ENCODE assay signal across 35 cellular contexts in genomic region chr4:75733369-75733768, GRCh38. TPM values are rescaled to one million over a fixed set of nuclear protein-coding genes. Genes with fewer than 3 reads are reported as not detected.
DNase-seq lines count a peak whose midpoint lies in the region; ATAC-seq, FAIRE-seq and TF ChIP-seq lines count a peak whose summit lies in the region.
"Had no signal": no experiment of that assay in that cellular context is flagged by ENCODE, and none has a peak within 500 bp of the region (broad histone marks: within the 10 kb centered on the region; RNA-seq: fewer than 3 reads in every experiment).

No MANE protein-coding gene starts in this region.

- no peak overlapping the region for H2BK15ac ChIP-seq in IMR-90 (ENCODE audit: low read depth, low read length)

- H2BK20ac ChIP-seq in IMR-90 (ENCODE audit: low read depth, low read length) = no peak overlapping the region

- intact Hi-C loops in IMR-90 (cut with micrococcal nuclease) = no loop called here
- intact Hi-C loops in GM12878 (cut with micrococcal nuclease; ENCODE audit: unreplicated experiment) = no loop called here

- no peak overlapping the region for H3K27ac ChIP-seq in IMR-90 (ENCODE audit: insufficient read depth, low read length)
- H3K27ac ChIP-seq in GM12878 (ENCODE audit: control insufficient read depth, insufficient read depth) = no peak overlapping the region
- no peak overlapping the region for H3K27ac ChIP-seq in MM.1S (ENCODE audit: low read length)
- H3K27ac ChIP-seq: BLaER1, lower lobe of right lung, PC-9, psoas muscle, thyroid gland, uterus had no signal

- H3K36me3 ChIP-seq in IMR-90 (ENCODE audit: control insufficient read depth, insufficient read depth, low read length) = peaks cover 3% of the 10 kb centered on the region
- no peaks in the 10 kb centered on the region; a peak in 1 of 4 replicates for H3K36me3 ChIP-seq in GM12878 (ENCODE audit: control insufficient read depth in 2 of 2, insufficient read depth in 2 of 2, low read length in 1 of 2)
- H3K36me3 ChIP-seq in MM.1S (replicated peaks; ENCODE audit: insufficient read depth, low read length) = no peaks in the 10 kb centered on the region
- H3K36me3 ChIP-seq in BE2C = no peaks in the 10 kb centered on the region
- H3K36me3 ChIP-seq: lower lobe of right lung, thyroid gland, uterus had no signal

- H3K4me3 ChIP-seq in IMR-90 (ENCODE audit: insufficient read depth, low read depth, low read length) = no peak overlapping the region
- no peak overlapping the region for H3K4me3 ChIP-seq in GM12878
- H3K4me3 ChIP-seq in MM.1S (ENCODE audit: low read length) = no peak overlapping the region
- no peak overlapping the region for H3K4me3 ChIP-seq in BE2C (ENCODE audit: low read depth, low read length)
- H3K4me3 ChIP-seq: BLaER1, lower lobe of right lung, PC-9, psoas muscle, thyroid gland, uterus had no signal

- no peak overlapping the region for H3K14ac ChIP-seq in IMR-90 (replicated peaks; ENCODE audit: low read depth, low read length)

- TF ChIP-seq RAD21 in IMR-90 (IDR thresholded peaks at IDR 0.05; ENCODE audit: low read length) = no peak
- TF ChIP-seq RAD21 in GM12878 (IDR thresholded peaks at IDR 0.05; ENCODE audit: insufficient read depth, low read depth, low read length) = no peak

- TF ChIP-seq POLR2A in IMR-90 (IDR thresholded peaks at IDR 0.05; ENCODE audit: low read depth, low read length) (no peak), GM12878 (IDR thresholded peaks at IDR 0.05; ENCODE audit: low read depth, low read length) (no peak)

- no peak overlapping the region for H4K8ac ChIP-seq in IMR-90 (ENCODE audit: low read depth in 2 of 2, low read length in 2 of 2)

- no peak overlapping the region for H2AK5ac ChIP-seq in IMR-90 (ENCODE audit: low read depth, low read length)

- TF ChIP-seq CTCF in IMR-90 (conservative IDR thresholded peaks at IDR 0.05; ENCODE audit: low read depth, low read length) (no peak), GM12878 (IDR thresholded peaks at IDR 0.05 in 2 of 3, conservative IDR thresholded peaks at IDR 0.05 in 1 of 3; ENCODE audit: control insufficient read depth in 2 of 3, extremely low read depth in 1 of 3, insufficient read depth in 1 of 3, low read depth in 3 of 3, low read length in 3 of 3) (no peak), MM.1S (IDR thresholded peaks at IDR 0.05; ENCODE audit: low read length) (no peak), BE2C (IDR thresholded peaks at IDR 0.05; ENCODE audit: low read depth, low read length) (no peak)

- TF ChIP-seq EP300 in GM12878 (IDR thresholded peaks at IDR 0.05; ENCODE audit: borderline replicate concordance in 1 of 2, control insufficient read depth in 1 of 2, low read depth in 2 of 2, low read length in 2 of 2) = no peak

- H3F3A ChIP-seq in MM.1S (ENCODE audit: insufficient read depth, low read length) = no peaks in the 10 kb centered on the region

- dilution Hi-C loops in IMR-90 (cut with HindIII; ENCODE audit: low sequenced_read_pairs, unreplicated experiment) = no loop called here

- H4K20me1 ChIP-seq in IMR-90 (ENCODE audit: insufficient read depth, low read length) (peaks cover 35% of the 10 kb centered on the region), GM12878 (ENCODE audit: control insufficient read depth, insufficient read depth) (no peaks in the 10 kb centered on the region), MM.1S (ENCODE audit: insufficient read depth, low read length) (no peaks in the 10 kb centered on the region)

- no peak overlapping the region for H4K91ac ChIP-seq in IMR-90 (ENCODE audit: insufficient read depth, low read depth, low read length)

- ATAC-seq in IMR-90 (ENCODE audit: low read depth) = peak; percentile 21; the same call in 1 of the 2 replicates
- no peak for ATAC-seq in GM12878
- ATAC-seq in GM18519 (IDR thresholded peaks at IDR 0.05; ENCODE audit: low FRiP score, unreplicated experiment) = no peak
- ATAC-seq: activated CD4-positive, CD25-positive, alpha-beta regulatory T cell treated with anti-CD3 and anti-CD28 coated beads, Interleukin-2, amount 50 U/mL, for 24 hours; activated T-cell treated with anti-CD3 and anti-CD28 coated beads, Interleukin-2, amount 50 U/mL, for 72 hours; lower lobe of right lung; naive thymus-derived CD4-positive, alpha-beta T cell; psoas muscle; Right ventricle myocardium inferior; sciatic nerve; SK-N-SH treated with all-trans-retinoic acid at 6 μM for 48 hours had no signal

- no peak overlapping the region for H3K18ac ChIP-seq in IMR-90 (ENCODE audit: low read depth, low read length)

- no peaks in the 10 kb centered on the region for H3K27me3 ChIP-seq in IMR-90 (ENCODE audit: control insufficient read depth, insufficient read depth, low read length)
- no peaks in the 10 kb centered on the region for H3K27me3 ChIP-seq in GM12878 (replicated peaks in 1 of 2; ENCODE audit: control insufficient read depth in 2 of 2, insufficient read depth in 2 of 2, low read length in 1 of 2)
- no peaks in the 10 kb centered on the region for H3K27me3 ChIP-seq in MM.1S (replicated peaks; ENCODE audit: insufficient read depth, low read length)
- no peaks in the 10 kb centered on the region for H3K27me3 ChIP-seq in BE2C
- H3K27me3 ChIP-seq: BLaER1, thyroid gland, uterus had no signal

- H3K9me2 ChIP-seq in MM.1S (replicated peaks; ENCODE audit: insufficient read depth, low read length) = no peaks in the 10 kb centered on the region

- H3K9me3 ChIP-seq in IMR-90 (ENCODE audit: control insufficient read depth, insufficient read depth, low read length) (no peaks in the 10 kb centered on the region), GM12878 (replicated peaks; ENCODE audit: control insufficient read depth, insufficient read depth, low read length) (peaks cover 6% of the 10 kb centered on the region), MM.1S (replicated peaks; ENCODE audit: insufficient read depth, low read length) (no peaks in the 10 kb centered on the region), BE2C (no peaks in the 10 kb centered on the region)
- H3K9me3 ChIP-seq: lower lobe of right lung, psoas muscle, thyroid gland, uterus had no signal

- POLR2A ChIA-PET in IMR-90 (lab: Charles Lee; ENCODE audit: unreplicated experiment) (no interaction called here), GM12878 (lab: Charles Lee) (interaction anchor here (0.6 to 1.7 kb wide), 3 partner anchors 12 to 19 kb away, joined by 3 to 4 read pairs (median 4); no protein-coding TSS in a partner anchor)

- FAIRE-seq in GM12878 (lab: Jason Lieb, UNC) = no peak
- FAIRE-seq: frontal cortex, HTR-8/SVneo had no signal

- H3K9ac ChIP-seq in IMR-90 (ENCODE audit: low read depth, low read length) (no peak overlapping the region), GM12878 (ENCODE audit: control insufficient read depth, insufficient read depth, low read length) (no peak overlapping the region), MM.1S (ENCODE audit: low read length) (no peak overlapping the region)
- H3K9ac ChIP-seq: BLaER1 had no signal

- H3K4ac ChIP-seq in IMR-90 (ENCODE audit: low read depth, low read length) = no peak overlapping the region

- in situ Hi-C loops in IMR-90 (cut with MboI; ENCODE audit: low sequenced_read_pairs) = no loop called here
- in situ Hi-C loops in GM12878 (cut with MboI) = no loop called here

- no peak overlapping the region for H3K4me2 ChIP-seq in IMR-90 (ENCODE audit: low read depth, low read length)
- no peak overlapping the region for H3K4me2 ChIP-seq in GM12878 (ENCODE audit: control insufficient read depth, insufficient read depth)
- no peak overlapping the region for H3K4me2 ChIP-seq in MM.1S (ENCODE audit: low read depth, low read length)
- H3K4me2 ChIP-seq: BLaER1, PC-9 had no signal

- H3K79me1 ChIP-seq in IMR-90 (ENCODE audit: low read depth in 1 of 2, low read length in 2 of 2) = peaks cover 9 to 47% of the 10 kb centered on the region in 2 experiments

- H2BK5ac ChIP-seq in IMR-90 (ENCODE audit: low read depth, low read length, poor library complexity, severe bottlenecking) = no peak overlapping the region

- H2AK9ac ChIP-seq in IMR-90 (replicated peaks; ENCODE audit: low read depth, low read length, poor library complexity) = no peak overlapping the region

- no peak overlapping the region for H3K23ac ChIP-seq in IMR-90 (ENCODE audit: low read depth, low read length)

- peaks cover 8% of the 10 kb centered on the region for H3K4me1 ChIP-seq in IMR-90 (ENCODE audit: control insufficient read depth, insufficient read depth, low read length)
- H3K4me1 ChIP-seq in GM12878 (ENCODE audit: control insufficient read depth, insufficient read depth, low read length) = peaks cover 4% of the 10 kb centered on the region
- H3K4me1 ChIP-seq in MM.1S (ENCODE audit: low read length) = no peaks in the 10 kb centered on the region
- H3K4me1 ChIP-seq in BE2C = no peaks in the 10 kb centered on the region; the same call in 1 of the 2 replicates
- H3K4me1 ChIP-seq: uterus had no signal

- BruUV-seq in IMR-90 (replicated peaks; lab: Mats Ljungman, UMichigan) = no TSS peak
- BruUV-seq in GM12878 (replicated peaks; lab: Mats Ljungman, UMichigan) = no TSS peak

- peaks cover 6% of the 10 kb centered on the region for H3K9me1 ChIP-seq in IMR-90 (ENCODE audit: insufficient read depth, low read length)

- no peak overlapping the region for H2BK120ac ChIP-seq in IMR-90 (ENCODE audit: low read depth, low read length)

- peak; percentile 62 for DNase-seq in EH (ENCODE audit: low read depth)
- peak; percentile 64 for DNase-seq in IMR-90
- no peak for DNase-seq in GM12878 (ENCODE audit: low read depth, low spot score)
- DNase-seq in fibroblast of peridontal ligament (ENCODE audit: extremely low read depth) = peak; percentile 51
- DNase-seq in MM.1S = no peak
- DNase-seq in BE2C = no peak
- no peak for DNase-seq in AG08396 (ENCODE audit: low spot score)
- DNase-seq: activated CD4-positive, alpha-beta T cell treated with anti-CD3 and anti-CD28 coated beads, Interleukin-2, amount 50 U/mL, for 4 hours; activated T-cell treated with anti-CD3 and anti-CD28 coated beads, Interleukin-2, amount 50 U/mL, for 72 hours; amniotic stem cell; DMS153; effector memory CD4-positive, alpha-beta T cell; KBM-7; lower lobe of right lung; naive thymus-derived CD4-positive, alpha-beta T cell; NCI-H1436; NCI-H2081 treated with DMSO at 0.1 percent for 48 hours; NCI-H2227 treated with DMSO at 0.1 percent for 48 hours; NCI-H526; NK-92 treated with Interleukin-12 subunit alpha and Interleukin-12 subunit beta, amount 100 ng/mL, for 24 hours; PC-9; psoas muscle; stimulated activated CD4-positive, alpha-beta T cell treated with anti-CD3 and anti-CD28 coated beads, Interleukin-12 subunit alpha, Interleukin-12 subunit beta, amount 100 ng/mL, for 4 hours; stimulated activated CD4-positive, alpha-beta T cell treated with anti-CD3 and anti-CD28 coated beads, Interleukin-2, amount 100 ng/mL, for 48 hours; T-helper 2 cell; thyroid gland; uterus had no signal

- H2AFZ ChIP-seq in IMR-90 (replicated peaks; ENCODE audit: low read length, poor library complexity) (no peak overlapping the region), GM12878 (ENCODE audit: control insufficient read depth, low read depth, low read length) (no peak overlapping the region), MM.1S (ENCODE audit: low read length) (no peak overlapping the region)
- H2AFZ ChIP-seq: PC-9 had no signal

- RAD21 ChIA-PET in GM12878 (lab: Charles Lee; ENCODE audit: unreplicated experiment) = no interaction called here

- CTCF ChIA-PET in IMR-90 (lab: Yijun Ruan, JAX) = interaction anchor here (0.7 kb wide), 1 partner anchor 13 kb away, joined by 5 read pairs; no protein-coding TSS in a partner anchor
- CTCF ChIA-PET in GM12878 (lab: Yijun Ruan, JAX) = interaction anchor here (0.7 to 1.5 kb wide), 2 partner anchors 10 to 15 kb away, joined by 3 to 8 read pairs; partner anchors contain the start of gene USO1

- SMC1A ChIA-PET in GM12878 (lab: Charles Lee; ENCODE audit: uncharacterized antibody, unreplicated experiment) = no interaction called here

- H3K79me2 ChIP-seq in GM12878 (ENCODE audit: control insufficient read depth, insufficient read depth, low read length) (peaks cover 52% of the 10 kb centered on the region), MM.1S (ENCODE audit: low read length) (peaks cover 75% of the 10 kb centered on the region)

- no peak overlapping the region for H3K56ac ChIP-seq in IMR-90 (ENCODE audit: extremely low read depth, insufficient read depth, low read length)

- no peak overlapping the region for H4K5ac ChIP-seq in IMR-90 (ENCODE audit: low read depth, low read length)

RNA-seq across cellular contexts. Expression of gene USO1, which starts 9.0 kb away (rescaled TPM):
- total RNA-seq in IMR-90 (2012; rRNA removed) (121 and 181 TPM in 2 replicates), GM12878 (2014; rRNA removed) (58.9 and 69.6 TPM in 2 replicates), GM12878 (2014; rRNA removed; fragmentation: Illumina TruSeq; extraction: Trizol) (78.9 and 79.7 TPM in 2 replicates), GM12878 (2021) (44.2 and 49.2 TPM in 2 replicates)
- polyA plus RNA-seq in IMR-90 (2012; rRNA removed) (48.1 and 63.7 TPM in 2 replicates), GM12878 (2011; rRNA removed) (64.5 and 102 TPM in 2 replicates), GM12878 (2014; fragmentation: Illumina TruSeq; extraction: Trizol) (69.0 and 85.5 TPM in 2 replicates), GM12878 (2014; fragmentation: Nextera tagmentation; extraction: Ambion mirVana) (10 to 100 TPM; 19.4 to 25.3 TPM), GM12878 (2014; rRNA removed) (36.4 and 42.3 TPM in 2 replicates), GM12878 (2016; fragmentation: Nextera tagmentation; extraction: Ambion mirVana) (10 to 100 TPM; 60.3 to 62.9 TPM)
- polyA plus RNA-seq in IMR-90 (2012; cell fraction: cytosol; rRNA removed) = 9.8 and 15.2 TPM in 2 replicates
- 4.2 and 49.2 TPM in 2 replicates for polyA plus RNA-seq in IMR-90 (2012; cell fraction: nucleus; rRNA removed; ENCODE audit: low replicate concordance)
- 77.8 and 90.3 TPM in 2 replicates for total RNA-seq in GM12878 (2013; cell fraction: nucleolus; rRNA removed)
- 26.0 TPM for polyA plus RNA-seq in GM12878 (2011; ENCODE audit: low read depth)
- polyA plus RNA-seq in GM12878 (2011; cell fraction: cytosol; rRNA removed) = 23.5 and 27.0 TPM in 2 replicates
- polyA plus RNA-seq in GM12878 (2011; cell fraction: nucleus; rRNA removed) = 26.5 and 27.0 TPM in 2 replicates
- 38.0 and 55.9 TPM in 2 replicates for polyA plus RNA-seq in GM12878 (2012)
- 35.5 and 45.0 TPM in 2 replicates for polyA minus RNA-seq in GM12878 (2011; rRNA and poly(A)+ RNA removed)
- polyA minus RNA-seq in GM12878 (2011; cell fraction: cytosol; rRNA and poly(A)+ RNA removed) = 16.2 and 21.5 TPM in 2 replicates
- polyA minus RNA-seq in GM12878 (2011; cell fraction: nucleus; rRNA and poly(A)+ RNA removed) = 13.9 and 20.7 TPM in 2 replicates
- 7.6 TPM for polyA plus RNA-seq in BE2C (2012; ENCODE audit: insufficient read depth, insufficient read length, low read depth)

Comparison
In these comparisons a context has a peak if more than half of its experiments do, and no peak if none do; other contexts are left out.
1. DNase-seq: peak in EH (single experiment), IMR-90 (single experiment) and fibroblast of peridontal ligament (single experiment); none in GM12878 (single experiment), MM.1S (single experiment), BE2C (single experiment) and AG08396 (single experiment).